Comparison of ENCODE assay signal across 23 cellular contexts in genomic region chr20:61956396-61957342, GRCh38.
A peak's percentile ranks its signal among the peaks of the same experiment; 100 is the strongest.
DNase-seq lines count a peak whose midpoint lies in the region; ATAC-seq and TF ChIP-seq lines count a peak whose summit lies in the region.
"Had no signal": no experiment of that assay in that cellular context is flagged by ENCODE, and none has a peak within 500 bp of the region (broad histone marks: within the 10 kb centered on the region; RNA-seq: fewer than 3 reads in every experiment).

No MANE protein-coding gene starts in this region.

- H3K27ac ChIP-seq in Panc1 (ENCODE audit: low read length) (no peak overlapping the region), fibroblast of lung (ENCODE audit: insufficient read depth, low read length) (no peak overlapping the region), substantia nigra (ENCODE audit: low read depth, low read length, poor library complexity, severe bottlenecking) (no peak overlapping the region)
- H3K27ac ChIP-seq: A549; BLaER1 treated with 17β-estradiol and CSF1 and Interleukin-3, amounts not matched to agents 10 nM and 100 nM; parathyroid adenoma; upper lobe of right lung had no signal

- H3K27me3 ChIP-seq in Panc1 (ENCODE audit: control insufficient read depth, insufficient read depth, low read length) (no peaks in the 10 kb centered on the region; the same call in 1 of the 2 replicates), fibroblast of lung (ENCODE audit: control insufficient read depth, insufficient read depth, low read length) (peaks cover 2% of the 10 kb centered on the region)
- H3K27me3 ChIP-seq: BLaER1 treated with 17β-estradiol and CSF1 and Interleukin-3, amounts not matched to agents 10 nM and 100 nM had no signal

- H3K36me3 Mint-ChIP-seq in stimulated activated effector memory CD8-positive, alpha-beta T cell treated with anti-CD3 and anti-CD28 coated beads, Interleukin-12 subunit alpha, Interleukin-12 subunit beta, amount 100 ng/mL, for 72 hours, result no peaks in the 10 kb centered on the region
- H3K36me3 Mint-ChIP-seq: memory B cell had no signal

- 0 out of 2 replicates have a peak, but pooled peaks have one; percentile 13 for ATAC-seq in Panc1
- ATAC-seq in stimulated activated effector memory CD8-positive, alpha-beta T cell treated with anti-CD3 and anti-CD28 coated beads, Interleukin-12 subunit alpha, Interleukin-12 subunit beta, amount 100 ng/mL, for 72 hours, result no peak
- ATAC-seq: A549; GM12878; naive thymus-derived CD4-positive, alpha-beta T cell; upper lobe of right lung had no signal

- CTCF ChIA-PET in Panc1 (lab: Charles Lee), result no interaction called here

- H4K20me1 ChIP-seq in fibroblast of lung (ENCODE audit: control insufficient read depth, extremely low read depth, insufficient read depth, low read length), result no peaks in the 10 kb centered on the region

- H3K9me3 Mint-ChIP-seq in stimulated activated effector memory CD8-positive, alpha-beta T cell treated with anti-CD3 and anti-CD28 coated beads, Interleukin-12 subunit alpha, Interleukin-12 subunit beta, amount 100 ng/mL, for 72 hours, result no peaks in the 10 kb centered on the region
- H3K9me3 Mint-ChIP-seq: activated CD4-positive, alpha-beta T cell treated with anti-CD3 and anti-CD28 coated beads, Interleukin-2, amount 10 ng/mL, durations not matched to agents 7 days and 5 days; stimulated activated naive CD8-positive, alpha-beta T cell treated with anti-CD3 and anti-CD28 coated beads, Interleukin-15, Interleukin-2, amounts not matched to agents 100 ng/mL and 50 ng/mL, for 24 hours had no signal

- H3K27ac Mint-ChIP-seq in stimulated activated effector memory CD8-positive, alpha-beta T cell treated with anti-CD3 and anti-CD28 coated beads, Interleukin-12 subunit alpha, Interleukin-12 subunit beta, amount 100 ng/mL, for 72 hours, result no peak overlapping the region
- H3K27ac Mint-ChIP-seq: activated CD4-positive, alpha-beta T cell treated with anti-CD3 and anti-CD28 coated beads, Interleukin-2, amount 10 ng/mL, durations not matched to agents 7 days and 5 days; memory B cell; naive thymus-derived CD4-positive, alpha-beta T cell; stimulated activated naive CD8-positive, alpha-beta T cell treated with anti-CD3 and anti-CD28 coated beads, Interleukin-15, Interleukin-2, amounts not matched to agents 100 ng/mL and 50 ng/mL, for 24 hours had no signal

- H3K79me2 ChIP-seq in fibroblast of lung (ENCODE audit: control insufficient read depth, insufficient read depth, low read length), result no peaks in the 10 kb centered on the region
- H3K79me2 ChIP-seq: parathyroid adenoma had no signal

- POLR2A ChIA-PET in Panc1 (lab: Charles Lee), result no interaction called here

- no peak overlapping the region for H3K9ac ChIP-seq in fibroblast of lung (ENCODE audit: insufficient read depth, low read length)
- H3K9ac ChIP-seq: BLaER1 treated with 17β-estradiol and CSF1 and Interleukin-3, amounts not matched to agents 10 nM and 100 nM; parathyroid adenoma had no signal

- H3K4me1 Mint-ChIP-seq in stimulated activated effector memory CD8-positive, alpha-beta T cell treated with anti-CD3 and anti-CD28 coated beads, Interleukin-12 subunit alpha, Interleukin-12 subunit beta, amount 100 ng/mL, for 72 hours, result no peaks in the 10 kb centered on the region
- H3K4me1 Mint-ChIP-seq: activated CD4-positive, alpha-beta T cell treated with anti-CD3 and anti-CD28 coated beads, Interleukin-2, amount 10 ng/mL, durations not matched to agents 7 days and 5 days; memory B cell had no signal

- H3K9me3 ChIP-seq in Panc1 (ENCODE audit: control insufficient read depth, insufficient read depth, low read depth, low read length), result no peaks in the 10 kb centered on the region
- no peaks in the 10 kb centered on the region for H3K9me3 ChIP-seq in fibroblast of lung (ENCODE audit: control insufficient read depth, insufficient read depth, low read depth, low read length)
- H3K9me3 ChIP-seq: A549; BLaER1 treated with 17β-estradiol and CSF1 and Interleukin-3, amounts not matched to agents 10 nM and 100 nM; MG63; upper lobe of right lung had no signal

- TF ChIP-seq CTCF in Panc1 (IDR thresholded peaks at IDR 0.05) (no peak), fibroblast of lung (conservative IDR thresholded peaks at IDR 0.05 in 1 of 2, IDR thresholded peaks at IDR 0.05 in 1 of 2; ENCODE audit: low read depth in 1 of 2, low read length in 2 of 2) (no peak)

- no peaks in the 10 kb centered on the region for H3K36me3 ChIP-seq in Panc1 (ENCODE audit: control insufficient read depth, insufficient read depth, low read length)
- no peaks in the 10 kb centered on the region for H3K36me3 ChIP-seq in fibroblast of lung (ENCODE audit: control insufficient read depth, insufficient read depth, low read length)
- H3K36me3 ChIP-seq: BLaER1 treated with 17β-estradiol and CSF1 and Interleukin-3, amounts not matched to agents 10 nM and 100 nM; MG63; upper lobe of right lung had no signal

- in situ Hi-C loops in Panc1 (cut with HindIII; ENCODE audit: low pct_unique_long_range_greater_than_20kb, low sequenced_read_pairs), result no loop called here

- peak; percentile 59 for DNase-seq in NCI-H748 (lab: John Stamatoyannopoulos, UW; ENCODE audit: unreplicated experiment)
- DNase-seq in NCI-H748 treated with DMSO at 0.1 percent for 48 hours (lab: John Stamatoyannopoulos, UW), result no peak
- peak; percentile 15 for DNase-seq in Panc1 (ENCODE audit: low read depth, low spot score)
- DNase-seq in fibroblast of lung (ENCODE audit: low read depth in 2 of 2), result peak; percentile 67 to 77
- peak; percentile 3 for DNase-seq in stromal cell of bone marrow (ENCODE audit: low read depth)
- no peak for DNase-seq in substantia nigra (lab: John Stamatoyannopoulos, UW)
- DNase-seq in stimulated activated effector memory CD8-positive, alpha-beta T cell treated with anti-CD3 and anti-CD28 coated beads, Interleukin-12 subunit alpha, Interleukin-12 subunit beta, amount 100 ng/mL, for 72 hours (ENCODE audit: low spot score in 2 of 2), result no peak
- no peak for DNase-seq in NCI-H187 treated with DMSO at 0.1 percent for 48 hours (lab: John Stamatoyannopoulos, UW)
- DNase-seq: activated CD4-positive, alpha-beta T cell treated with anti-CD3 and anti-CD28 coated beads, Interleukin-2, amount 10 ng/mL, durations not matched to agents 7 days and 5 days; activated CD8-positive, alpha-beta memory T cell treated with anti-CD3 and anti-CD28 coated beads, Interleukin-2, amount 50 U/mL, for 4 hours; kidney; MG63; naive thymus-derived CD4-positive, alpha-beta T cell; NCI-H187; NCI-H446; stimulated activated CD4-positive, alpha-beta T cell treated with anti-CD3 and anti-CD28 coated beads, Interleukin-2, amount 100 ng/mL, for 24 hours had no signal

- H3K4me3 Mint-ChIP-seq in stimulated activated effector memory CD8-positive, alpha-beta T cell treated with anti-CD3 and anti-CD28 coated beads, Interleukin-12 subunit alpha, Interleukin-12 subunit beta, amount 100 ng/mL, for 72 hours, result no peak overlapping the region
- H3K4me3 Mint-ChIP-seq: activated CD4-positive, alpha-beta T cell treated with anti-CD3 and anti-CD28 coated beads, Interleukin-2, amount 10 ng/mL, durations not matched to agents 7 days and 5 days; memory B cell; naive thymus-derived CD4-positive, alpha-beta T cell; stimulated activated naive CD8-positive, alpha-beta T cell treated with anti-CD3 and anti-CD28 coated beads, Interleukin-15, Interleukin-2, amounts not matched to agents 100 ng/mL and 50 ng/mL, for 24 hours had no signal

- intact Hi-C loops in Panc1 (cut with micrococcal nuclease; ENCODE audit: unreplicated experiment), result no loop called here

- H3K4me1 ChIP-seq in Panc1 (ENCODE audit: control insufficient read depth, insufficient read depth, low read length) (no peaks in the 10 kb centered on the region), fibroblast of lung (ENCODE audit: control insufficient read depth, extremely low read depth, insufficient read depth, low read length) (no peaks in the 10 kb centered on the region)
- H3K4me1 ChIP-seq: A549; BLaER1 treated with 17β-estradiol and CSF1 and Interleukin-3, amounts not matched to agents 10 nM and 100 nM; parathyroid adenoma; upper lobe of right lung had no signal

- no peak overlapping the region for H3K4me3 ChIP-seq in Panc1 (ENCODE audit: low read depth in 2 of 2, low read length in 2 of 2)
- H3K4me3 ChIP-seq in fibroblast of lung (replicated peaks in 1 of 4; ENCODE audit: control extremely low read depth in 1 of 4, insufficient read depth in 1 of 4, low read depth in 3 of 4, low read length in 4 of 4), result no peak overlapping the region
- H3K4me3 ChIP-seq: A549; BLaER1 treated with 17β-estradiol and CSF1 and Interleukin-3, amounts not matched to agents 10 nM and 100 nM; GM12878; MG63; upper lobe of right lung had no signal

- no peak overlapping the region for H2AFZ ChIP-seq in fibroblast of lung (ENCODE audit: low read length)
- H2AFZ ChIP-seq: parathyroid adenoma had no signal

- no TSS peak for BruUV-seq in Panc1 (replicated peaks; lab: Mats Ljungman, UMichigan)

- H3K4me2 ChIP-seq in fibroblast of lung (ENCODE audit: extremely low read depth, insufficient read depth, low read length), result no peak overlapping the region
- H3K4me2 ChIP-seq: A549; BLaER1 treated with 17β-estradiol and CSF1 and Interleukin-3, amounts not matched to agents 10 nM and 100 nM had no signal

Comparison
In these comparisons a context has a peak if more than half of its experiments do, and no peak if none do; other contexts are left out.
1. DNase-seq: peak in NCI-H748 (single experiment), Panc1 (single experiment), fibroblast of lung (2 of 2) and stromal cell of bone marrow (single experiment); none in NCI-H748 treated with DMSO at 0.1 percent for 48 hours (single experiment), substantia nigra (0 of 49), stimulated activated effector memory CD8-positive, alpha-beta T cell treated with anti-CD3 and anti-CD28 coated beads, Interleukin-12 subunit alpha, Interleukin-12 subunit beta, amount 100 ng/mL, for 72 hours (0 of 2) and NCI-H187 treated with DMSO at 0.1 percent for 48 hours (single experiment).